8 cellular contexts compared by ENCODE assay signal in genomic region chr5:180072556-180072955, GRCh38. TPM values are rescaled to one million over a fixed set of nuclear protein-coding genes. Genes with fewer than 3 reads are reported as not detected.
A peak's percentile ranks its signal among the peaks of the same experiment; 100 is the strongest.
DNase-seq lines count a peak whose midpoint lies in the region; ATAC-seq and TF ChIP-seq lines count a peak whose summit lies in the region.

No MANE protein-coding gene starts in this region.

- DNase-seq in CD14-positive monocyte (ENCODE audit: low spot score) (no peak), coronary artery (ENCODE audit: low spot score) (no peak), foreskin keratinocyte (no peak), mucosa of gallbladder (ENCODE audit: low spot score) (no peak), GM20000 (ENCODE audit: low spot score) (no peak)

- intact Hi-C loops in CD14-positive monocyte (cut with micrococcal nuclease) = loop anchor here in 1 of 2 donors (5.0 kb wide), 1 partner anchor 50 kb away; no protein-coding TSS in a partner anchor

- peaks cover 10% of the 10 kb centered on the region for H4K20me1 ChIP-seq in Loucy (ENCODE audit: insufficient read depth, low read length, poor library complexity, severe bottlenecking)

- H3K4me1 ChIP-seq in Loucy (ENCODE audit: insufficient read depth, low read length, poor library complexity, severe bottlenecking) = peaks cover 10% of the 10 kb centered on the region
- H3K4me1 ChIP-seq in neutrophil (ENCODE audit: control insufficient read depth in 1 of 2, insufficient read depth in 1 of 2, low read depth in 1 of 2, low read length in 1 of 2) = peaks cover 34 to 42% of the 10 kb centered on the region in 2 experiments
- H3K4me1 ChIP-seq in foreskin keratinocyte = peaks cover 22% of the 10 kb centered on the region

- H3F3A ChIP-seq in Loucy (ENCODE audit: low read depth) = no peaks in the 10 kb centered on the region

- peaks cover 30% of the 10 kb centered on the region for H3K4me1 Mint-ChIP-seq in CD14-positive monocyte

- TF ChIP-seq CTCF in CD14-positive monocyte (IDR thresholded peaks at IDR 0.05) = no peak
- no peak for TF ChIP-seq CTCF in Loucy (conservative IDR thresholded peaks at IDR 0.05; ENCODE audit: low read length)
- no peak for TF ChIP-seq CTCF in coronary artery (IDR thresholded peaks at IDR 0.05)
- no peak for TF ChIP-seq CTCF in neutrophil (IDR thresholded peaks at IDR 0.05)
- TF ChIP-seq CTCF in foreskin keratinocyte (conservative IDR thresholded peaks at IDR 0.05) = no peak
- no peak for TF ChIP-seq CTCF in GM20000 (IDR thresholded peaks at IDR 0.05; ENCODE audit: extremely low read depth, missing control alignments)

- H3K9me3 ChIP-seq in Loucy (ENCODE audit: insufficient read depth, low read depth, low read length) (no peaks in the 10 kb centered on the region), neutrophil (no peaks in the 10 kb centered on the region)

- H3K27ac Mint-ChIP-seq in CD14-positive monocyte = peak overlapping the region; percentile 2 to 85 (median 74)

- H3K79me2 ChIP-seq in Loucy (ENCODE audit: insufficient read depth, low read length) = peaks cover 38% of the 10 kb centered on the region

- H3K27me3 ChIP-seq in Loucy (ENCODE audit: insufficient read depth, low read length, poor library complexity, severe bottlenecking) (no peaks in the 10 kb centered on the region), neutrophil (no peaks in the 10 kb centered on the region), foreskin keratinocyte (peaks cover 5% of the 10 kb centered on the region)

- peak overlapping the region; percentile 86; the same call in 1 of the 2 replicates for H2AFZ ChIP-seq in Loucy (ENCODE audit: low read length)

- H3K36me3 ChIP-seq in Loucy (ENCODE audit: insufficient read depth, low read length) = no peaks in the 10 kb centered on the region
- no peaks in the 10 kb centered on the region for H3K36me3 ChIP-seq in neutrophil

- peak overlapping the region; percentile 69 for H3K9ac ChIP-seq in Loucy (ENCODE audit: low read depth, low read length, poor library complexity, severe bottlenecking)

- peak overlapping the region; percentile 74 for H3K4me2 ChIP-seq in Loucy (ENCODE audit: low read depth, low read length, poor library complexity, severe bottlenecking)

- no peaks in the 10 kb centered on the region for H3K9me2 ChIP-seq in Loucy (replicated peaks; ENCODE audit: low read depth, low read length)

- peak overlapping the region; percentile 52 to 65 for H3K4me3 Mint-ChIP-seq in CD14-positive monocyte

- H3K9me3 Mint-ChIP-seq in CD14-positive monocyte = peaks cover 2 to 11% (median 6%) of the 10 kb centered on the region in 7 donors

- no peaks in the 10 kb centered on the region for H3K36me3 Mint-ChIP-seq in CD14-positive monocyte

- peak overlapping the region; percentile 68 for H3K4me3 ChIP-seq in Loucy (ENCODE audit: low read length, poor library complexity, severe bottlenecking)
- H3K4me3 ChIP-seq in coronary artery = peak overlapping the region; percentile 99
- H3K4me3 ChIP-seq in neutrophil (ENCODE audit: low read depth in 1 of 2, low read length in 1 of 2) = peak overlapping the region; percentile 73 to 76

- H3K27ac ChIP-seq in coronary artery = peak overlapping the region in 1 of 2 donors; percentile 99
- peak overlapping the region; percentile 99 for H3K27ac ChIP-seq in neutrophil
- no peak overlapping the region for H3K27ac ChIP-seq in foreskin keratinocyte

- peaks cover 3 to 5% (median 5%) of the 10 kb centered on the region in 3 donors for H3K27me3 Mint-ChIP-seq in CD14-positive monocyte (ENCODE audit: low read depth in 3 of 3)

- ATAC-seq in GM21619 (IDR thresholded peaks at IDR 0.05; ENCODE audit: unreplicated experiment) = no peak
- ATAC-seq in foreskin keratinocyte = no peak

RNA-seq across cellular contexts. Expression of gene RNF130, which starts 1.0 kb away (rescaled TPM):
- 100 to 1,000 TPM; 376 to 439 TPM for polyA plus RNA-seq in CD14-positive monocyte
- 20.2 and 21.0 TPM in 2 replicates for total RNA-seq in foreskin keratinocyte
- 24.4 and 25.9 TPM in 2 replicates for polyA plus RNA-seq in foreskin keratinocyte
- total RNA-seq in mucosa of gallbladder = 85.6 TPM
